In genomic region chr11:78327945-78328344, GRCh38 we compare ENCODE assay signal across 1 cellular context.
TF ChIP-seq lines count a peak whose summit lies in the region.

No MANE protein-coding gene starts in this region.

TF ChIP-seq in HepG2, 621 proteins besides CTCF, POLR2A, EP300 and RAD21 (continued from another document):
- TF ChIP-seq POGZ (CRISPR knock-in tag; IDR thresholded peaks at IDR 0.05), result peak; percentile 47; the same call in 1 of the 2 replicates
- no peak for TF ChIP-seq ZNF646 (CRISPR knock-in tag; IDR thresholded peaks at IDR 0.05)
- no peak for TF ChIP-seq ZNF644 (CRISPR knock-in tag; IDR thresholded peaks at IDR 0.05; ENCODE audit: low read depth)
- TF ChIP-seq IKZF4 (CRISPR knock-in tag; IDR thresholded peaks at IDR 0.05; ENCODE audit: borderline replicate concordance, low read depth, not compliant biosample characterization), result no peak
- no peak for TF ChIP-seq ATF1 (CRISPR knock-in tag; IDR thresholded peaks at IDR 0.05)
- no peak for TF ChIP-seq CHD2 (IDR thresholded peaks at IDR 0.05; ENCODE audit: low read depth, low read length)
- no peak for TF ChIP-seq ZNF543 (CRISPR knock-in tag; IDR thresholded peaks at IDR 0.05)
- no peak for TF ChIP-seq SOX13 (IDR thresholded peaks at IDR 0.05)
- TF ChIP-seq SOX13 (CRISPR knock-in tag; conservative IDR thresholded peaks at IDR 0.05 in 1 of 2, IDR thresholded peaks at IDR 0.05 in 1 of 2), result peak in 1 of 2 experiments; percentile 67; a peak in 2 of 4 replicates
- no peak for TF ChIP-seq ZSCAN5A (CRISPR knock-in tag; IDR thresholded peaks at IDR 0.05; ENCODE audit: borderline replicate concordance)
- TF ChIP-seq ZNF850 (CRISPR knock-in tag; conservative IDR thresholded peaks at IDR 0.05), result no peak
- peak; percentile 70 for TF ChIP-seq RARA (CRISPR knock-in tag; IDR thresholded peaks at IDR 0.05)
- TF ChIP-seq ZBTB2 (CRISPR knock-in tag; IDR thresholded peaks at IDR 0.05; ENCODE audit: low read depth), result no peak
